ENCODE assay signal across 1 cellular context in genomic region chr1:28812669-28813468, GRCh38.
A peak's percentile ranks its signal among the peaks of the same experiment; 100 is the strongest.
TF ChIP-seq lines count a peak whose summit lies in the region.

No MANE protein-coding gene starts in this region.

TF ChIP-seq in GM23338, 12 proteins besides CTCF, POLR2A, EP300 and RAD21 (continued from another document):
- TF ChIP-seq, protein P1, sequence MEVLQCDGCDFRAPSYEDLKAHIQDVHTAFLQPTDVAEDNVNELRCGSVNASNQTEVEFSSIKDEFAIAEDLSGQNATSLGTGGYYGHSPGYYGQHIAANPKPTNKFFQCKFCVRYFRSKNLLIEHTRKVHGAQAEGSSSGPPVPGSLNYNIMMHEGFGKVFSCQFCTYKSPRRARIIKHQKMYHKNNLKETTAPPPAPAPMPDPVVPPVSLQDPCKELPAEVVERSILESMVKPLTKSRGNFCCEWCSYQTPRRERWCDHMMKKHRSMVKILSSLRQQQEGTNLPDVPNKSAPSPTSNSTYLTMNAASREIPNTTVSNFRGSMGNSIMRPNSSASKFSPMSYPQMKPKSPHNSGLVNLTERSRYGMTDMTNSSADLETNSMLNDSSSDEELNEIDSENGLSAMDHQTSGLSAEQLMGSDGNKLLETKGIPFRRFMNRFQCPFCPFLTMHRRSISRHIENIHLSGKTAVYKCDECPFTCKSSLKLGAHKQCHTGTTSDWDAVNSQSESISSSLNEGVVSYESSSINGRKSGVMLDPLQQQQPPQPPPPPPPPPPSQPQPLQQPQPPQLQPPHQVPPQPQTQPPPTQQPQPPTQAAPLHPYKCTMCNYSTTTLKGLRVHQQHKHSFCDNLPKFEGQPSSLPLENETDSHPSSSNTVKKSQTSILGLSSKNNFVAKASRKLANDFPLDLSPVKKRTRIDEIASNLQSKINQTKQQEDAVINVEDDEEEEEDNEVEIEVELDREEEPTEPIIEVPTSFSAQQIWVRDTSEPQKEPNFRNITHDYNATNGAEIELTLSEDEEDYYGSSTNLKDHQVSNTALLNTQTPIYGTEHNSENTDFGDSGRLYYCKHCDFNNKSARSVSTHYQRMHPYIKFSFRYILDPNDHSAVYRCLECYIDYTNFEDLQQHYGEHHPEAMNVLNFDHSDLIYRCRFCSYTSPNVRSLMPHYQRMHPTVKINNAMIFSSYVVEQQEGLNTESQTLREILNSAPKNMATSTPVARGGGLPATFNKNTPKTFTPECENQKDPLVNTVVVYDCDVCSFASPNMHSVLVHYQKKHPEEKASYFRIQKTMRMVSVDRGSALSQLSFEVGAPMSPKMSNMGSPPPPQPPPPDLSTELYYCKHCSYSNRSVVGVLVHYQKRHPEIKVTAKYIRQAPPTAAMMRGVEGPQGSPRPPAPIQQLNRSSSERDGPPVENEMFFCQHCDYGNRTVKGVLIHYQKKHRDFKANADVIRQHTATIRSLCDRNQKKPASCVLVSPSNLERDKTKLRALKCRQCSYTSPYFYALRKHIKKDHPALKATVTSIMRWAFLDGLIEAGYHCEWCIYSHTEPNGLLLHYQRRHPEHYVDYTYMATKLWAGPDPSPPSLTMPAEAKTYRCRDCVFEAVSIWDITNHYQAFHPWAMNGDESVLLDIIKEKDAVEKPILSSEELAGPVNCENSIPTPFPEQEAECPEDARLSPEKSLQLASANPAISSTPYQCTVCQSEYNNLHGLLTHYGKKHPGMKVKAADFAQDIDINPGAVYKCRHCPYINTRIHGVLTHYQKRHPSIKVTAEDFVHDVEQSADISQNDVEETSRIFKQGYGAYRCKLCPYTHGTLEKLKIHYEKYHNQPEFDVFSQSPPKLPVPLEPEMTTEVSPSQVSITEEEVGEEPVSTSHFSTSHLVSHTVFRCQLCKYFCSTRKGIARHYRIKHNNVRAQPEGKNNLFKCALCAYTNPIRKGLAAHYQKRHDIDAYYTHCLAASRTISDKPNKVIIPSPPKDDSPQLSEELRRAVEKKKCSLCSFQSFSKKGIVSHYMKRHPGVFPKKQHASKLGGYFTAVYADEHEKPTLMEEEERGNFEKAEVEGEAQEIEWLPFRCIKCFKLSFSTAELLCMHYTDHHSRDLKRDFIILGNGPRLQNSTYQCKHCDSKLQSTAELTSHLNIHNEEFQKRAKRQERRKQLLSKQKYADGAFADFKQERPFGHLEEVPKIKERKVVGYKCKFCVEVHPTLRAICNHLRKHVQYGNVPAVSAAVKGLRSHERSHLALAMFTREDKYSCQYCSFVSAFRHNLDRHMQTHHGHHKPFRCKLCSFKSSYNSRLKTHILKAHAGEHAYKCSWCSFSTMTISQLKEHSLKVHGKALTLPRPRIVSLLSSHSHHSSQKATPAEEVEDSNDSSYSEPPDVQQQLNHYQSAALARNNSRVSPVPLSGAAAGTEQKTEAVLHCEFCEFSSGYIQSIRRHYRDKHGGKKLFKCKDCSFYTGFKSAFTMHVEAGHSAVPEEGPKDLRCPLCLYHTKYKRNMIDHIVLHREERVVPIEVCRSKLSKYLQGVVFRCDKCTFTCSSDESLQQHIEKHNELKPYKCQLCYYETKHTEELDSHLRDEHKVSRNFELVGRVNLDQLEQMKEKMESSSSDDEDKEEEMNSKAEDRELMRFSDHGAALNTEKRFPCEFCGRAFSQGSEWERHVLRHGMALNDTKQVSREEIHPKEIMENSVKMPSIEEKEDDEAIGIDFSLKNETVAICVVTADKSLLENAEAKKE (CRISPR knock-in tag; IDR thresholded peaks at IDR 0.05) = no peak
- TF ChIP-seq NANOG (IDR thresholded peaks at IDR 0.05; ENCODE audit: borderline replicate concordance) (no peak), EZH2 (IDR thresholded peaks at IDR 0.05; ENCODE audit: low read depth, unreplicated experiment) (peak; percentile 15), ZNF331 (CRISPR knock-in tag; IDR thresholded peaks at IDR 0.05; ENCODE audit: low read depth) (no peak)
